Comparison of ENCODE assay signal across 33 cellular contexts in the genomic region with DNA sequence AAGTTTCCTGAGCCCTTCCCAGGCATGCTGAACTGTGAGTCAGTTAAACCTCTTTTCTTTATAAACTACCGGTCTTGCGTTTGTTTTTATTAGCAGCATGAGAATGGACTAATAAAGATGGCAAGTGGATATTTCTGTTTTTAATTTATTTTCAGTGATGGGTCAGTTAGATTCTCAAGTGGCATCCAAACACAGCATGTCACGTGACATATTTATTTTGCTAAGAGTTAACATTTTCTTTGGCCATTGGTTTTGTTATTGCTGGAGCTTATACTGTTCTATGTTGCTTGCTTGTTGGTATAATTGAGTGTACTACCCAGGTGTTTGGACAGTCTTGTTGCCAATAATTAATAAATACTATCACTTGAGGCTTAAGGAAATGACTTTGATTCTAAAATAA.
"Had no signal": no experiment of that assay in that cellular context is flagged by ENCODE, and none has a peak within 500 bp of the region (broad histone marks: within the 10 kb centered on the region; RNA-seq: fewer than 3 reads in every experiment).

No MANE protein-coding gene starts in this region.

- FAIRE-seq: astrocyte, bronchial epithelial cell, TTC549 had no signal

- H3K27me3 ChIP-seq: cardiac muscle cell had no signal

- H3K36me3 ChIP-seq: adrenal gland, cardiac muscle cell had no signal

- H3K4me3 ChIP-seq: adrenal gland, cardiac muscle cell had no signal

- H3K9me3 ChIP-seq: adrenal gland had no signal

- H3K4me1 ChIP-seq: adrenal gland had no signal

- DNase-seq: activated B cell treated with CpG ODN at 0.5 μM for 24 hours; activated CD4-positive, alpha-beta memory T cell treated with anti-CD3 and anti-CD28 coated beads, Interleukin-2, amount 10 ng/mL, durations not matched to agents 7 days and 5 days; activated CD4-positive, alpha-beta T cell treated with anti-CD3 and anti-CD28 coated beads for 36 hours; activated CD4-positive, alpha-beta T cell treated with anti-CD3 and anti-CD28 coated beads for 48 hours; activated CD4-positive, alpha-beta T cell treated with anti-CD3 and anti-CD28 coated beads, Interleukin-2, amount 10 ng/mL, durations not matched to agents 7 days and 5 days; activated CD4-positive, alpha-beta T cell treated with anti-CD3 and anti-CD28 coated beads, Interleukin-2, amount 50 U/mL, for 48 hours; activated CD4-positive, CD25-positive, alpha-beta regulatory T cell treated with anti-CD3 and anti-CD28 coated beads, Interleukin-2, amount 50 U/mL, for 72 hours; activated CD8-positive, alpha-beta memory T cell treated with anti-CD3 and anti-CD28 coated beads for 24 hours; activated CD8-positive, alpha-beta memory T cell treated with anti-CD3 and anti-CD28 coated beads, Interleukin-2, amount 10 ng/mL, durations not matched to agents 7 days and 5 days; activated CD8-positive, alpha-beta memory T cell treated with anti-CD3 and anti-CD28 coated beads, Interleukin-2, amount 50 U/mL, for 48 hours; activated CD8-positive, alpha-beta T cell treated with anti-CD3 and anti-CD28 coated beads, Interleukin-2, amount 10 ng/mL, durations not matched to agents 7 days and 5 days; activated effector memory CD4-positive, alpha-beta T cell treated with Interleukin-2 at 50 U/mL for 16 hours; activated gamma-delta T cell treated with Interleukin-2 at 50 U/mL for 16 hours; activated naive CD4-positive, alpha-beta T cell; activated naive CD4-positive, alpha-beta T cell treated with anti-CD3 and anti-CD28 coated beads for 36 hours; activated naive CD4-positive, alpha-beta T cell treated with anti-CD3 and anti-CD28 coated beads, Interleukin-2, amount 50 U/mL, for 16 hours; activated naive CD8-positive, alpha-beta T cell treated with anti-CD3 and anti-CD28 coated beads for 36 hours; activated T-cell treated with anti-CD3 and anti-CD28 coated beads, Interleukin-2, amount 50 U/mL, for 24 hours; activated T-cell treated with anti-CD3 and anti-CD28 coated beads, Interleukin-2, amount 50 U/mL, for 48 hours; adrenal gland; amniotic stem cell; aorta; caudate nucleus; cerebellar nuclear complex; T-helper 1 cell; T-helper 2 cell; T-helper 9 cell had no signal

- H3K27ac ChIP-seq: adrenal gland, cardiac muscle cell, VCaP had no signal

- ATAC-seq: activated CD4-positive, alpha-beta T cell treated with anti-CD3 and anti-CD28 coated beads for 36 hours; activated CD8-positive, alpha-beta memory T cell treated with anti-CD3 and anti-CD28 coated beads, Interleukin-2, amount 10 ng/mL, durations not matched to agents 7 days and 5 days; activated CD8-positive, alpha-beta T cell treated with anti-CD3 and anti-CD28 coated beads, Interleukin-2, amount 10 ng/mL, durations not matched to agents 7 days and 5 days; activated naive CD4-positive, alpha-beta T cell treated with anti-CD3 and anti-CD28 coated beads, Interleukin-2, amount 50 U/mL, for 72 hours had no signal
